1 cellular context compared by ENCODE assay signal in genomic region chr3:117681619-117682018, GRCh38.
TF ChIP-seq lines count a peak whose summit lies in the region.

No MANE protein-coding gene starts in this region.

TF ChIP-seq in GM23338, 12 proteins besides CTCF, POLR2A, EP300 and RAD21 (continued from another document):
- TF ChIP-seq, protein P1, sequence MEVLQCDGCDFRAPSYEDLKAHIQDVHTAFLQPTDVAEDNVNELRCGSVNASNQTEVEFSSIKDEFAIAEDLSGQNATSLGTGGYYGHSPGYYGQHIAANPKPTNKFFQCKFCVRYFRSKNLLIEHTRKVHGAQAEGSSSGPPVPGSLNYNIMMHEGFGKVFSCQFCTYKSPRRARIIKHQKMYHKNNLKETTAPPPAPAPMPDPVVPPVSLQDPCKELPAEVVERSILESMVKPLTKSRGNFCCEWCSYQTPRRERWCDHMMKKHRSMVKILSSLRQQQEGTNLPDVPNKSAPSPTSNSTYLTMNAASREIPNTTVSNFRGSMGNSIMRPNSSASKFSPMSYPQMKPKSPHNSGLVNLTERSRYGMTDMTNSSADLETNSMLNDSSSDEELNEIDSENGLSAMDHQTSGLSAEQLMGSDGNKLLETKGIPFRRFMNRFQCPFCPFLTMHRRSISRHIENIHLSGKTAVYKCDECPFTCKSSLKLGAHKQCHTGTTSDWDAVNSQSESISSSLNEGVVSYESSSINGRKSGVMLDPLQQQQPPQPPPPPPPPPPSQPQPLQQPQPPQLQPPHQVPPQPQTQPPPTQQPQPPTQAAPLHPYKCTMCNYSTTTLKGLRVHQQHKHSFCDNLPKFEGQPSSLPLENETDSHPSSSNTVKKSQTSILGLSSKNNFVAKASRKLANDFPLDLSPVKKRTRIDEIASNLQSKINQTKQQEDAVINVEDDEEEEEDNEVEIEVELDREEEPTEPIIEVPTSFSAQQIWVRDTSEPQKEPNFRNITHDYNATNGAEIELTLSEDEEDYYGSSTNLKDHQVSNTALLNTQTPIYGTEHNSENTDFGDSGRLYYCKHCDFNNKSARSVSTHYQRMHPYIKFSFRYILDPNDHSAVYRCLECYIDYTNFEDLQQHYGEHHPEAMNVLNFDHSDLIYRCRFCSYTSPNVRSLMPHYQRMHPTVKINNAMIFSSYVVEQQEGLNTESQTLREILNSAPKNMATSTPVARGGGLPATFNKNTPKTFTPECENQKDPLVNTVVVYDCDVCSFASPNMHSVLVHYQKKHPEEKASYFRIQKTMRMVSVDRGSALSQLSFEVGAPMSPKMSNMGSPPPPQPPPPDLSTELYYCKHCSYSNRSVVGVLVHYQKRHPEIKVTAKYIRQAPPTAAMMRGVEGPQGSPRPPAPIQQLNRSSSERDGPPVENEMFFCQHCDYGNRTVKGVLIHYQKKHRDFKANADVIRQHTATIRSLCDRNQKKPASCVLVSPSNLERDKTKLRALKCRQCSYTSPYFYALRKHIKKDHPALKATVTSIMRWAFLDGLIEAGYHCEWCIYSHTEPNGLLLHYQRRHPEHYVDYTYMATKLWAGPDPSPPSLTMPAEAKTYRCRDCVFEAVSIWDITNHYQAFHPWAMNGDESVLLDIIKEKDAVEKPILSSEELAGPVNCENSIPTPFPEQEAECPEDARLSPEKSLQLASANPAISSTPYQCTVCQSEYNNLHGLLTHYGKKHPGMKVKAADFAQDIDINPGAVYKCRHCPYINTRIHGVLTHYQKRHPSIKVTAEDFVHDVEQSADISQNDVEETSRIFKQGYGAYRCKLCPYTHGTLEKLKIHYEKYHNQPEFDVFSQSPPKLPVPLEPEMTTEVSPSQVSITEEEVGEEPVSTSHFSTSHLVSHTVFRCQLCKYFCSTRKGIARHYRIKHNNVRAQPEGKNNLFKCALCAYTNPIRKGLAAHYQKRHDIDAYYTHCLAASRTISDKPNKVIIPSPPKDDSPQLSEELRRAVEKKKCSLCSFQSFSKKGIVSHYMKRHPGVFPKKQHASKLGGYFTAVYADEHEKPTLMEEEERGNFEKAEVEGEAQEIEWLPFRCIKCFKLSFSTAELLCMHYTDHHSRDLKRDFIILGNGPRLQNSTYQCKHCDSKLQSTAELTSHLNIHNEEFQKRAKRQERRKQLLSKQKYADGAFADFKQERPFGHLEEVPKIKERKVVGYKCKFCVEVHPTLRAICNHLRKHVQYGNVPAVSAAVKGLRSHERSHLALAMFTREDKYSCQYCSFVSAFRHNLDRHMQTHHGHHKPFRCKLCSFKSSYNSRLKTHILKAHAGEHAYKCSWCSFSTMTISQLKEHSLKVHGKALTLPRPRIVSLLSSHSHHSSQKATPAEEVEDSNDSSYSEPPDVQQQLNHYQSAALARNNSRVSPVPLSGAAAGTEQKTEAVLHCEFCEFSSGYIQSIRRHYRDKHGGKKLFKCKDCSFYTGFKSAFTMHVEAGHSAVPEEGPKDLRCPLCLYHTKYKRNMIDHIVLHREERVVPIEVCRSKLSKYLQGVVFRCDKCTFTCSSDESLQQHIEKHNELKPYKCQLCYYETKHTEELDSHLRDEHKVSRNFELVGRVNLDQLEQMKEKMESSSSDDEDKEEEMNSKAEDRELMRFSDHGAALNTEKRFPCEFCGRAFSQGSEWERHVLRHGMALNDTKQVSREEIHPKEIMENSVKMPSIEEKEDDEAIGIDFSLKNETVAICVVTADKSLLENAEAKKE (CRISPR knock-in tag; IDR thresholded peaks at IDR 0.05) = no peak
- TF ChIP-seq JUNB (IDR thresholded peaks at IDR 0.05; ENCODE audit: unreplicated experiment) (no peak), STAT1 (IDR thresholded peaks at IDR 0.05; ENCODE audit: unreplicated experiment) (no peak), ZNF114 (CRISPR knock-in tag; IDR thresholded peaks at IDR 0.05) (no peak), ETS1 (IDR thresholded peaks at IDR 0.05) (no peak)
